Comparison of ENCODE assay signal across 9 cellular contexts in genomic region chr3:156811092-156811862, GRCh38. TPM values are rescaled to one million over a fixed set of nuclear protein-coding genes. Genes with fewer than 3 reads are reported as not detected.
A peak's percentile ranks its signal among the peaks of the same experiment; 100 is the strongest.
DNase-seq lines count a peak whose midpoint lies in the region; ATAC-seq, FAIRE-seq and TF ChIP-seq lines count a peak whose summit lies in the region.
"Had no signal": no experiment of that assay in that cellular context is flagged by ENCODE, and none has a peak within 500 bp of the region (broad histone marks: within the 10 kb centered on the region; RNA-seq: fewer than 3 reads in every experiment).

No MANE protein-coding gene starts in this region.

- H3K36me3 Mint-ChIP-seq in neural crest cell (ENCODE audit: low read depth) = no peaks in the 10 kb centered on the region

- ATAC-seq in GM18868 (IDR thresholded peaks at IDR 0.05; ENCODE audit: unreplicated experiment) = no peak

- DNase-seq in GM03348 (ENCODE audit: low spot score) (peak; percentile 68), MV-4-11 (lab: John Stamatoyannopoulos, UW) (peak; percentile 54), bronchial epithelial cell (ENCODE audit: low read depth) (peak; percentile 99), neural crest cell (ENCODE audit: low read depth, low spot score) (no peak), SHP77 treated with DMSO at 0.1 percent for 48 hours (lab: John Stamatoyannopoulos, UW) (no peak)
- DNase-seq in stimulated activated naive CD4-positive, alpha-beta T cell (lab: John Stamatoyannopoulos, UW) = no peak
- no peak for DNase-seq in stimulated activated naive CD4-positive, alpha-beta T cell treated with Interleukin-2 at 50 U/mL for 16 hours (lab: John Stamatoyannopoulos, UW)
- DNase-seq: NCI-H1417 had no signal

- peak overlapping the region; percentile 15 for H3K4me3 Mint-ChIP-seq in neural crest cell

- no peak overlapping the region for H3K4me3 ChIP-seq in bronchial epithelial cell (ENCODE audit: low read depth, low read length)

- no peaks in the 10 kb centered on the region for H3K36me3 ChIP-seq in bronchial epithelial cell (ENCODE audit: control insufficient read depth, insufficient read depth, low read length)

- H3K27me3 ChIP-seq in bronchial epithelial cell (ENCODE audit: control insufficient read depth, insufficient read depth, low read length) = no peaks in the 10 kb centered on the region

- H3K27me3 Mint-ChIP-seq in neural crest cell (ENCODE audit: low read depth) = peaks cover 7% of the 10 kb centered on the region

- no peak overlapping the region for H3K27ac Mint-ChIP-seq in neural crest cell (ENCODE audit: unreplicated experiment)

- H3K4me1 Mint-ChIP-seq in neural crest cell = peaks cover 43% of the 10 kb centered on the region

- no peaks in the 10 kb centered on the region for H3K9me3 Mint-ChIP-seq in neural crest cell

- TF ChIP-seq CTCF in bronchial epithelial cell (IDR thresholded peaks at IDR 0.05; ENCODE audit: insufficient read depth, low read length, severe bottlenecking) (no peak), neural crest cell (conservative IDR thresholded peaks at IDR 0.05) (no peak)

- FAIRE-seq in bronchial epithelial cell (lab: Jason Lieb, UNC) = no peak

RNA-seq across cellular contexts. Expression of gene LEKR1, which starts 14.9 kb away (rescaled TPM):
- under 0.01 and 0.64 TPM in 2 replicates for total RNA-seq in bronchial epithelial cell
- 1.1 and 1.8 TPM in 2 replicates for total RNA-seq in neural crest cell

Comparison
In these comparisons a context has a peak if more than half of its experiments do, and no peak if none do; other contexts are left out.
1. DNase-seq: peak in GM03348 (single experiment), MV-4-11 (single experiment) and bronchial epithelial cell (single experiment); none in neural crest cell (single experiment), stimulated activated naive CD4-positive, alpha-beta T cell (0 of 6), stimulated activated naive CD4-positive, alpha-beta T cell treated with Interleukin-2 at 50 U/mL for 16 hours (single experiment) and SHP77 treated with DMSO at 0.1 percent for 48 hours (single experiment).